ENCODE assay signal across 1 cellular context in genomic region chr12:106954462-106955376, GRCh38.
TF ChIP-seq lines count a peak whose summit lies in the region.

No MANE protein-coding gene starts in this region.

TF ChIP-seq in K562, 482 proteins besides CTCF, POLR2A, EP300 and RAD21 (continued from another document and continues in another):
- TF ChIP-seq ZMIZ1 (IDR thresholded peaks at IDR 0.05; ENCODE audit: low read depth in 2 of 2, low read length in 2 of 2) (no peak), E2F6 (IDR thresholded peaks at IDR 0.05; ENCODE audit: borderline replicate concordance in 1 of 2, extremely low read depth in 1 of 2, insufficient read depth in 1 of 2, insufficient read length in 1 of 2, low read depth in 1 of 2, low read length in 1 of 2, poor library complexity in 1 of 2, severe bottlenecking in 1 of 2) (peak; percentile 71 to 91), HDAC2 (IDR thresholded peaks at IDR 0.05) (0 out of 2 replicates have a peak, but pooled peaks have one; percentile 16), LARP7 (IDR thresholded peaks at IDR 0.05) (0 out of 2 replicates have a peak, but pooled peaks have one; percentile 43), ZNF395 (CRISPR knock-in tag; IDR thresholded peaks at IDR 0.05) (peak; percentile 76)
- TF ChIP-seq, protein P1, sequence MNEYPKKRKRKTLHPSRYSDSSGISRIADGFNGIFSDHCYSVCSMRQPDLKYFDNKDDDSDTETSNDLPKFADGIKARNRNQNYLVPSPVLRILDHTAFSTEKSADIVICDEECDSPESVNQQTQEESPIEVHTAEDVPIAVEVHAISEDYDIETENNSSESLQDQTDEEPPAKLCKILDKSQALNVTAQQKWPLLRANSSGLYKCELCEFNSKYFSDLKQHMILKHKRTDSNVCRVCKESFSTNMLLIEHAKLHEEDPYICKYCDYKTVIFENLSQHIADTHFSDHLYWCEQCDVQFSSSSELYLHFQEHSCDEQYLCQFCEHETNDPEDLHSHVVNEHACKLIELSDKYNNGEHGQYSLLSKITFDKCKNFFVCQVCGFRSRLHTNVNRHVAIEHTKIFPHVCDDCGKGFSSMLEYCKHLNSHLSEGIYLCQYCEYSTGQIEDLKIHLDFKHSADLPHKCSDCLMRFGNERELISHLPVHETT (CRISPR knock-in tag; conservative IDR thresholded peaks at IDR 0.05 in 1 of 2, IDR thresholded peaks at IDR 0.05 in 1 of 2) = 0 out of 4 replicates have a peak, but pooled peaks of 1 of the 2 experiments have one; percentile 39
- TF ChIP-seq, protein P2, sequence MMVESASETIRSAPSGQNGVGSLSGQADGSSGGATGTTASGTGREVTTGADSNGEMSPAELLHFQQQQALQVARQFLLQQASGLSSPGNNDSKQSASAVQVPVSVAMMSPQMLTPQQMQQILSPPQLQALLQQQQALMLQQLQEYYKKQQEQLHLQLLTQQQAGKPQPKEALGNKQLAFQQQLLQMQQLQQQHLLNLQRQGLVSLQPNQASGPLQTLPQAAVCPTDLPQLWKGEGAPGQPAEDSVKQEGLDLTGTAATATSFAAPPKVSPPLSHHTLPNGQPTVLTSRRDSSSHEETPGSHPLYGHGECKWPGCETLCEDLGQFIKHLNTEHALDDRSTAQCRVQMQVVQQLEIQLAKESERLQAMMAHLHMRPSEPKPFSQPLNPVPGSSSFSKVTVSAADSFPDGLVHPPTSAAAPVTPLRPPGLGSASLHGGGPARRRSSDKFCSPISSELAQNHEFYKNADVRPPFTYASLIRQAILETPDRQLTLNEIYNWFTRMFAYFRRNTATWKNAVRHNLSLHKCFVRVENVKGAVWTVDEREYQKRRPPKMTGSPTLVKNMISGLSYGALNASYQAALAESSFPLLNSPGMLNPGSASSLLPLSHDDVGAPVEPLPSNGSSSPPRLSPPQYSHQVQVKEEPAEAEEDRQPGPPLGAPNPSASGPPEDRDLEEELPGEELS (CRISPR knock-in tag; IDR thresholded peaks at IDR 0.05; ENCODE audit: borderline replicate concordance) = peak; percentile 75; the same call in 1 of the 2 replicates
- TF ChIP-seq, protein P3, sequence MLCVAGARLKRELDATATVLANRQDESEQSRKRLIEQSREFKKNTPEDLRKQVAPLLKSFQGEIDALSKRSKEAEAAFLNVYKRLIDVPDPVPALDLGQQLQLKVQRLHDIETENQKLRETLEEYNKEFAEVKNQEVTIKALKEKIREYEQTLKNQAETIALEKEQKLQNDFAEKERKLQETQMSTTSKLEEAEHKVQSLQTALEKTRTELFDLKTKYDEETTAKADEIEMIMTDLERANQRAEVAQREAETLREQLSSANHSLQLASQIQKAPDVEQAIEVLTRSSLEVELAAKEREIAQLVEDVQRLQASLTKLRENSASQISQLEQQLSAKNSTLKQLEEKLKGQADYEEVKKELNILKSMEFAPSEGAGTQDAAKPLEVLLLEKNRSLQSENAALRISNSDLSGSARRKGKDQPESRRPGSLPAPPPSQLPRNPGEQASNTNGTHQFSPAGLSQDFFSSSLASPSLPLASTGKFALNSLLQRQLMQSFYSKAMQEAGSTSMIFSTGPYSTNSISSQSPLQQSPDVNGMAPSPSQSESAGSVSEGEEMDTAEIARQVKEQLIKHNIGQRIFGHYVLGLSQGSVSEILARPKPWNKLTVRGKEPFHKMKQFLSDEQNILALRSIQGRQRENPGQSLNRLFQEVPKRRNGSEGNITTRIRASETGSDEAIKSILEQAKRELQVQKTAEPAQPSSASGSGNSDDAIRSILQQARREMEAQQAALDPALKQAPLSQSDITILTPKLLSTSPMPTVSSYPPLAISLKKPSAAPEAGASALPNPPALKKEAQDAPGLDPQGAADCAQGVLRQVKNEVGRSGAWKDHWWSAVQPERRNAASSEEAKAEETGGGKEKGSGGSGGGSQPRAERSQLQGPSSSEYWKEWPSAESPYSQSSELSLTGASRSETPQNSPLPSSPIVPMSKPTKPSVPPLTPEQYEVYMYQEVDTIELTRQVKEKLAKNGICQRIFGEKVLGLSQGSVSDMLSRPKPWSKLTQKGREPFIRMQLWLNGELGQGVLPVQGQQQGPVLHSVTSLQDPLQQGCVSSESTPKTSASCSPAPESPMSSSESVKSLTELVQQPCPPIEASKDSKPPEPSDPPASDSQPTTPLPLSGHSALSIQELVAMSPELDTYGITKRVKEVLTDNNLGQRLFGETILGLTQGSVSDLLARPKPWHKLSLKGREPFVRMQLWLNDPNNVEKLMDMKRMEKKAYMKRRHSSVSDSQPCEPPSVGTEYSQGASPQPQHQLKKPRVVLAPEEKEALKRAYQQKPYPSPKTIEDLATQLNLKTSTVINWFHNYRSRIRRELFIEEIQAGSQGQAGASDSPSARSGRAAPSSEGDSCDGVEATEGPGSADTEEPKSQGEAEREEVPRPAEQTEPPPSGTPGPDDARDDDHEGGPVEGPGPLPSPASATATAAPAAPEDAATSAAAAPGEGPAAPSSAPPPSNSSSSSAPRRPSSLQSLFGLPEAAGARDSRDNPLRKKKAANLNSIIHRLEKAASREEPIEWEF (CRISPR knock-in tag; IDR thresholded peaks at IDR 0.05) = peak; percentile 56
- TF ChIP-seq, protein P4, sequence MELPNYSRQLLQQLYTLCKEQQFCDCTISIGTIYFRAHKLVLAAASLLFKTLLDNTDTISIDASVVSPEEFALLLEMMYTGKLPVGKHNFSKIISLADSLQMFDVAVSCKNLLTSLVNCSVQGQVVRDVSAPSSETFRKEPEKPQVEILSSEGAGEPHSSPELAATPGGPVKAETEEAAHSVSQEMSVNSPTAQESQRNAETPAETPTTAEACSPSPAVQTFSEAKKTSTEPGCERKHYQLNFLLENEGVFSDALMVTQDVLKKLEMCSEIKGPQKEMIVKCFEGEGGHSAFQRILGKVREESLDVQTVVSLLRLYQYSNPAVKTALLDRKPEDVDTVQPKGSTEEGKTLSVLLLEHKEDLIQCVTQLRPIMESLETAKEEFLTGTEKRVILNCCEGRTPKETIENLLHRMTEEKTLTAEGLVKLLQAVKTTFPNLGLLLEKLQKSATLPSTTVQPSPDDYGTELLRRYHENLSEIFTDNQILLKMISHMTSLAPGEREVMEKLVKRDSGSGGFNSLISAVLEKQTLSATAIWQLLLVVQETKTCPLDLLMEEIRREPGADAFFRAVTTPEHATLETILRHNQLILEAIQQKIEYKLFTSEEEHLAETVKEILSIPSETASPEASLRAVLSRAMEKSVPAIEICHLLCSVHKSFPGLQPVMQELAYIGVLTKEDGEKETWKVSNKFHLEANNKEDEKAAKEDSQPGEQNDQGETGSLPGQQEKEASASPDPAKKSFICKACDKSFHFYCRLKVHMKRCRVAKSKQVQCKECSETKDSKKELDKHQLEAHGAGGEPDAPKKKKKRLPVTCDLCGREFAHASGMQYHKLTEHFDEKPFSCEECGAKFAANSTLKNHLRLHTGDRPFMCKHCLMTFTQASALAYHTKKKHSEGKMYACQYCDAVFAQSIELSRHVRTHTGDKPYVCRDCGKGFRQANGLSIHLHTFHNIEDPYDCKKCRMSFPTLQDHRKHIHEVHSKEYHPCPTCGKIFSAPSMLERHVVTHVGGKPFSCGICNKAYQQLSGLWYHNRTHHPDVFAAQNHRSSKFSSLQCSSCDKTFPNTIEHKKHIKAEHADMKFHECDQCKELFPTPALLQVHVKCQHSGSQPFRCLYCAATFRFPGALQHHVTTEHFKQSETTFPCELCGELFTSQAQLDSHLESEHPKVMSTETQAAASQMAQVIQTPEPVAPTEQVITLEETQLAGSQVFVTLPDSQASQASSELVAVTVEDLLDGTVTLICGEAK (IDR thresholded peaks at IDR 0.05) = peak; percentile 53
- TF ChIP-seq, protein P4 (CRISPR knock-in tag; IDR thresholded peaks at IDR 0.05) = no peak
- TF ChIP-seq, protein P5, sequence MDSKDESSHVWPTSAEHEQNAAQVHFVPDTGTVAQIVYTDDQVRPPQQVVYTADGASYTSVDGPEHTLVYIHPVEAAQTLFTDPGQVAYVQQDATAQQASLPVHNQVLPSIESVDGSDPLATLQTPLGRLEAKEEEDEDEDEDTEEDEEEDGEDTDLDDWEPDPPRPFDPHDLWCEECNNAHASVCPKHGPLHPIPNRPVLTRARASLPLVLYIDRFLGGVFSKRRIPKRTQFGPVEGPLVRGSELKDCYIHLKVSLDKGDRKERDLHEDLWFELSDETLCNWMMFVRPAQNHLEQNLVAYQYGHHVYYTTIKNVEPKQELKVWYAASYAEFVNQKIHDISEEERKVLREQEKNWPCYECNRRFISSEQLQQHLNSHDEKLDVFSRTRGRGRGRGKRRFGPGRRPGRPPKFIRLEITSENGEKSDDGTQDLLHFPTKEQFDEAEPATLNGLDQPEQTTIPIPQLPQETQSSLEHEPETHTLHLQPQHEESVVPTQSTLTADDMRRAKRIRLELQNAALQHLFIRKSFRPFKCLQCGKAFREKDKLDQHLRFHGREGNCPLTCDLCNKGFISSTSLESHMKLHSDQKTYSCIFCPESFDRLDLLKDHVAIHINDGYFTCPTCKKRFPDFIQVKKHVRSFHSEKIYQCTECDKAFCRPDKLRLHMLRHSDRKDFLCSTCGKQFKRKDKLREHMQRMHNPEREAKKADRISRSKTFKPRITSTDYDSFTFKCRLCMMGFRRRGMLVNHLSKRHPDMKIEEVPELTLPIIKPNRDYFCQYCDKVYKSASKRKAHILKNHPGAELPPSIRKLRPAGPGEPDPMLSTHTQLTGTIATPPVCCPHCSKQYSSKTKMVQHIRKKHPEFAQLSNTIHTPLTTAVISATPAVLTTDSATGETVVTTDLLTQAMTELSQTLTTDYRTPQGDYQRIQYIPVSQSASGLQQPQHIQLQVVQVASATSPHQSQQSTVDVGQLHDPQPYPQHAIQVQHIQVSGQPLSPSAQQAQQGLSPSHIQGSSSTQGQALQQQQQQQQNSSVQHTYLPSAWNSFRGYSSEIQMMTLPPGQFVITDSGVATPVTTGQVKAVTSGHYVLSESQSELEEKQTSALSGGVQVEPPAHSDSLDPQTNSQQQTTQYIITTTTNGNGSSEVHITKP (IDR thresholded peaks at IDR 0.05; ENCODE audit: partially characterized antibody) = peak; percentile 30
- TF ChIP-seq, protein P6, sequence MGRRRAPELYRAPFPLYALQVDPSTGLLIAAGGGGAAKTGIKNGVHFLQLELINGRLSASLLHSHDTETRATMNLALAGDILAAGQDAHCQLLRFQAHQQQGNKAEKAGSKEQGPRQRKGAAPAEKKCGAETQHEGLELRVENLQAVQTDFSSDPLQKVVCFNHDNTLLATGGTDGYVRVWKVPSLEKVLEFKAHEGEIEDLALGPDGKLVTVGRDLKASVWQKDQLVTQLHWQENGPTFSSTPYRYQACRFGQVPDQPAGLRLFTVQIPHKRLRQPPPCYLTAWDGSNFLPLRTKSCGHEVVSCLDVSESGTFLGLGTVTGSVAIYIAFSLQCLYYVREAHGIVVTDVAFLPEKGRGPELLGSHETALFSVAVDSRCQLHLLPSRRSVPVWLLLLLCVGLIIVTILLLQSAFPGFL (CRISPR knock-in tag; IDR thresholded peaks at IDR 0.05) = 0 out of 2 replicates have a peak, but pooled peaks have one; percentile 53
